12 cellular contexts compared by ENCODE assay signal in the genomic region with DNA sequence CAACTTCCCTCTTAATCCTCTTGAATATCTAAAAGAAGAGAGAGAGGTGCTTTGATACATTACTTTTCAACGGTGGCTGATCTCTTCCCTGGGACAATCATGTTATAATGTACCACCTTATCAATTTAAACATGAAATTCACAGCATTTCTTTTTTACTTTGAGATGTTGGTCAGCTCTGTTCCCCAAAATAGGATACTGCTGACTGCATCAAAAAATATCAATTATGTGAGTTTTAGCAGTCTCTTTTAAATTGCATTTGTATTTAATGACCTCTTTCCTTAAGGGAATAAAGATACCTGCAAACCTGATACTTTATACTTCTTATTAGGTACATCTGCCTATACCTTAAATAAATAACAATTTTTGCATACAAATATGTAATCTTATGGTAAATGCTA. TPM values are rescaled to one million over a fixed set of nuclear protein-coding genes. Genes with fewer than 3 reads are reported as not detected.
"Had no signal": no experiment of that assay in that cellular context is flagged by ENCODE, and none has a peak within 500 bp of the region (broad histone marks: within the 10 kb centered on the region; RNA-seq: fewer than 3 reads in every experiment).

No MANE protein-coding gene starts in this region.

- H3K27ac Mint-ChIP-seq: GM23338, H9, HFFc6 had no signal

- ATAC-seq: GM23338, HCT116 had no signal

- FAIRE-seq: H1, H54 had no signal

- H3K27ac ChIP-seq: GM23248 had no signal

- H3K36me3 ChIP-seq: HAP-1 had no signal

- H2AFZ ChIP-seq: GM23248, GM23338 had no signal

- H3K4me1 ChIP-seq: HAP-1 had no signal

- H3K4me1 Mint-ChIP-seq: GM23338, H9 had no signal

- DNase-seq: GM23248, GOT3, H7, H9, HCEC 1CT, HFFc6 had no signal

- H3K4me2 ChIP-seq: GM23338 had no signal

- H3K4me3 Mint-ChIP-seq: GM23338, H9, HFFc6 had no signal

- H3K9ac ChIP-seq: GM23248 had no signal

- H3K9me3 ChIP-seq: HAP-1 had no signal

- H3K4me3 ChIP-seq: GM23248, GM23338, HAP-1 had no signal

RNA-seq across cellular contexts. Expression of gene MARCHF11, which starts 58.4 kb away (rescaled TPM):
- total RNA-seq: GM23248, H4, HFFc6 had no signal
- polyA plus RNA-seq: GM23248 had no signal
